ENCODE assay signal across 13 cellular contexts in genomic region chr16:88763502-88764053, GRCh38. TPM values are rescaled to one million over a fixed set of nuclear protein-coding genes. Genes with fewer than 3 reads are reported as not detected.
A peak's percentile ranks its signal among the peaks of the same experiment; 100 is the strongest.
DNase-seq lines count a peak whose midpoint lies in the region; ATAC-seq and TF ChIP-seq lines count a peak whose summit lies in the region.
"Had no signal": no experiment of that assay in that cellular context is flagged by ENCODE, and none has a peak within 500 bp of the region (broad histone marks: within the 10 kb centered on the region; RNA-seq: fewer than 3 reads in every experiment).

No MANE protein-coding gene starts in this region.

- H3K4me3 Mint-ChIP-seq in dendritic cell treated with granulocyte-macrophage colony-stimulating factor and Interleukin-4, amounts not matched to agents 40 ng/mL and 50 ng/mL, for 4 days, result no peak overlapping the region
- H3K4me3 Mint-ChIP-seq: activated T-cell treated with anti-CD3 and anti-CD28 coated beads, Interleukin-2, amount 50 U/mL, for 24 hours; stimulated activated naive CD8-positive, alpha-beta T cell treated with anti-CD3 and anti-CD28 coated beads, Interleukin-15, amount 100 ng/mL, for 72 hours had no signal

- peak overlapping the region; percentile 72 for H3K27ac ChIP-seq in HUES64 (ENCODE audit: low read depth, low read length)
- H3K27ac ChIP-seq in left lung, result peak overlapping the region in 1 of 2 donors; percentile 30
- H3K27ac ChIP-seq in stomach smooth muscle (ENCODE audit: low read length), result peak overlapping the region; percentile 69
- H3K27ac ChIP-seq: ascending aorta, SJCRH30 had no signal

- TF ChIP-seq CTCF in left lung (IDR thresholded peaks at IDR 0.05), result no peak

- no peak for DNase-seq in left lung
- DNase-seq in activated gamma-delta T cell (lab: John Stamatoyannopoulos, UW), result no peak
- DNase-seq in NCI-H2081 treated with DMSO at 0.1 percent for 48 hours (lab: John Stamatoyannopoulos, UW), result no peak
- DNase-seq: activated T-cell treated with anti-CD3 and anti-CD28 coated beads, Interleukin-2, amount 50 U/mL, for 24 hours; DMS79; SJCRH30; stimulated activated CD4-positive, alpha-beta T cell treated with anti-CD3 and anti-CD28 coated beads, Interleukin-1b, Interleukin-23, amount 100 ng/mL, for 48 hours; stimulated activated naive CD8-positive, alpha-beta T cell treated with anti-CD3 and anti-CD28 coated beads, Interleukin-15, amount 100 ng/mL, for 72 hours had no signal

- H3K27me3 Mint-ChIP-seq in dendritic cell treated with granulocyte-macrophage colony-stimulating factor and Interleukin-4, amounts not matched to agents 40 ng/mL and 50 ng/mL, for 4 days, result no peaks in the 10 kb centered on the region
- H3K27me3 Mint-ChIP-seq: activated T-cell treated with anti-CD3 and anti-CD28 coated beads, Interleukin-2, amount 50 U/mL, for 24 hours; stimulated activated naive CD8-positive, alpha-beta T cell treated with anti-CD3 and anti-CD28 coated beads, Interleukin-15, amount 100 ng/mL, for 72 hours had no signal

- H3K4me1 ChIP-seq in HUES64 (ENCODE audit: insufficient read depth, low read length) (peaks cover 50% of the 10 kb centered on the region), left lung (peaks cover 25 to 96% of the 10 kb centered on the region in 2 donors), stomach smooth muscle (ENCODE audit: control insufficient read depth, insufficient read depth, low read length) (peaks cover 84% of the 10 kb centered on the region)

- intact Hi-C loops in dendritic cell treated with granulocyte-macrophage colony-stimulating factor and Interleukin-4, amounts not matched to agents 40 ng/mL and 50 ng/mL, for 4 days (cut with micrococcal nuclease), result no loop called here
- intact Hi-C loops in left lung (cut with DNase I), result no loop called here

- H3K9me3 Mint-ChIP-seq in dendritic cell treated with granulocyte-macrophage colony-stimulating factor and Interleukin-4, amounts not matched to agents 40 ng/mL and 50 ng/mL, for 4 days, result no peaks in the 10 kb centered on the region
- H3K9me3 Mint-ChIP-seq: activated T-cell treated with anti-CD3 and anti-CD28 coated beads, Interleukin-2, amount 50 U/mL, for 24 hours; stimulated activated naive CD8-positive, alpha-beta T cell treated with anti-CD3 and anti-CD28 coated beads, Interleukin-15, amount 100 ng/mL, for 72 hours had no signal

- peak overlapping the region; percentile 1 for H3K27ac Mint-ChIP-seq in dendritic cell treated with granulocyte-macrophage colony-stimulating factor and Interleukin-4, amounts not matched to agents 40 ng/mL and 50 ng/mL, for 4 days
- H3K27ac Mint-ChIP-seq: activated T-cell treated with anti-CD3 and anti-CD28 coated beads, Interleukin-2, amount 50 U/mL, for 24 hours; stimulated activated naive CD8-positive, alpha-beta T cell treated with anti-CD3 and anti-CD28 coated beads, Interleukin-15, amount 100 ng/mL, for 72 hours had no signal

- 29% methylated on average over 14 of the region's 14 CpGs for WGBS in HUES64

- peaks cover 73% of the 10 kb centered on the region for H3K4me1 Mint-ChIP-seq in dendritic cell treated with granulocyte-macrophage colony-stimulating factor and Interleukin-4, amounts not matched to agents 40 ng/mL and 50 ng/mL, for 4 days (ENCODE audit: low read depth)

- no peak overlapping the region for H3K4me3 ChIP-seq in HUES64 (ENCODE audit: low read length)
- no peak overlapping the region for H3K4me3 ChIP-seq in left lung
- no peak overlapping the region for H3K4me3 ChIP-seq in stomach smooth muscle (ENCODE audit: low read length in 2 of 2)
- H3K4me3 ChIP-seq: ascending aorta, SJCRH30 had no signal

- H3K36me3 ChIP-seq in HUES64 (ENCODE audit: insufficient read depth, low read length) (no peaks in the 10 kb centered on the region), left lung (peaks cover 0 to 10% of the 10 kb centered on the region in 2 donors), stomach smooth muscle (ENCODE audit: control insufficient read depth in 2 of 2, insufficient read depth in 2 of 2, low read length in 2 of 2) (peaks cover 0 to 3% of the 10 kb centered on the region in 2 donors)
- H3K36me3 ChIP-seq: SJCRH30 had no signal

- no peaks in the 10 kb centered on the region for H3K9me3 ChIP-seq in HUES64 (ENCODE audit: insufficient read depth, low read depth, low read length)
- H3K9me3 ChIP-seq in left lung, result no peaks in the 10 kb centered on the region
- no peaks in the 10 kb centered on the region for H3K9me3 ChIP-seq in stomach smooth muscle (ENCODE audit: control insufficient read depth in 2 of 2, low read length in 2 of 2)
- H3K9me3 ChIP-seq: ascending aorta, SJCRH30 had no signal

- H3K9ac ChIP-seq in HUES64 (ENCODE audit: low read depth, low read length), result 0 out of 2 replicates have a peak overlapping the region, but pooled peaks have one; percentile 11
- H3K9ac ChIP-seq in stomach smooth muscle (ENCODE audit: low read length in 2 of 2), result no peak overlapping the region

- H3K27me3 ChIP-seq in HUES64 (ENCODE audit: insufficient read depth, low read length) (no peaks in the 10 kb centered on the region), left lung (no peaks in the 10 kb centered on the region), stomach smooth muscle (ENCODE audit: control insufficient read depth in 1 of 2, insufficient read depth in 2 of 2, low read length in 2 of 2) (no peaks in the 10 kb centered on the region)
- H3K27me3 ChIP-seq: ascending aorta, SJCRH30 had no signal

- H3K36me3 Mint-ChIP-seq in dendritic cell treated with granulocyte-macrophage colony-stimulating factor and Interleukin-4, amounts not matched to agents 40 ng/mL and 50 ng/mL, for 4 days (ENCODE audit: low read depth), result peaks cover 79% of the 10 kb centered on the region

- peak; percentile 19 for ATAC-seq in left lung
- no peak for ATAC-seq in HG03045 (IDR thresholded peaks at IDR 0.05; ENCODE audit: unreplicated experiment)
- ATAC-seq: stimulated activated naive CD8-positive, alpha-beta T cell treated with anti-CD3 and anti-CD28 coated beads, Interleukin-15, amount 100 ng/mL, for 72 hours had no signal

RNA-seq across cellular contexts. Expression of gene PIEZO1, which starts 21.4 kb away (rescaled TPM):
- 22.3 TPM for polyA plus RNA-seq in HUES64 (2013, experiment 1 of 2)
- polyA plus RNA-seq in HUES64 (2013, experiment 2 of 2), result 21.9 TPM
- 100 to 1,000 TPM; 154 to 193 TPM for total RNA-seq in left lung

RNA-seq across cellular contexts. Expression of gene CDT1, which starts 40.0 kb away (rescaled TPM):
- 57.1 TPM for polyA plus RNA-seq in HUES64 (2013, experiment 1 of 2)
- polyA plus RNA-seq in HUES64 (2013, experiment 2 of 2), result 46.1 TPM
- total RNA-seq in left lung, result 10 to 100 TPM in 1 of 2 donors, 1 to 10 TPM in 1; 9.3 to 14.5 TPM
- total RNA-seq: ascending aorta had no signal

RNA-seq across cellular contexts. Expression of gene APRT, which starts 48.1 kb away (rescaled TPM):
- polyA plus RNA-seq in HUES64 (2013, experiment 1 of 2), result 176 TPM
- 175 TPM for polyA plus RNA-seq in HUES64 (2013, experiment 2 of 2)
- 100 to 1,000 TPM; 108 to 161 TPM for total RNA-seq in left lung

RNA-seq across cellular contexts. Expression of gene CTU2, which starts 57.3 kb away (rescaled TPM):
- 28.4 TPM for polyA plus RNA-seq in HUES64 (2013, experiment 1 of 2)
- polyA plus RNA-seq in HUES64 (2013, experiment 2 of 2), result 20.4 TPM
- total RNA-seq in left lung, result 10 to 100 TPM; 15.4 to 19.8 TPM

RNA-seq across cellular contexts. Expression of gene RNF166, which starts 57.4 kb away (rescaled TPM):
- 21.3 TPM for polyA plus RNA-seq in HUES64 (2013, experiment 1 of 2)
- polyA plus RNA-seq in HUES64 (2013, experiment 2 of 2), result 24.0 TPM
- total RNA-seq in left lung, result 10 to 100 TPM; 28.4 to 54.0 TPM
